Comparison of ENCODE assay signal across 10 cellular contexts in the genomic region with DNA sequence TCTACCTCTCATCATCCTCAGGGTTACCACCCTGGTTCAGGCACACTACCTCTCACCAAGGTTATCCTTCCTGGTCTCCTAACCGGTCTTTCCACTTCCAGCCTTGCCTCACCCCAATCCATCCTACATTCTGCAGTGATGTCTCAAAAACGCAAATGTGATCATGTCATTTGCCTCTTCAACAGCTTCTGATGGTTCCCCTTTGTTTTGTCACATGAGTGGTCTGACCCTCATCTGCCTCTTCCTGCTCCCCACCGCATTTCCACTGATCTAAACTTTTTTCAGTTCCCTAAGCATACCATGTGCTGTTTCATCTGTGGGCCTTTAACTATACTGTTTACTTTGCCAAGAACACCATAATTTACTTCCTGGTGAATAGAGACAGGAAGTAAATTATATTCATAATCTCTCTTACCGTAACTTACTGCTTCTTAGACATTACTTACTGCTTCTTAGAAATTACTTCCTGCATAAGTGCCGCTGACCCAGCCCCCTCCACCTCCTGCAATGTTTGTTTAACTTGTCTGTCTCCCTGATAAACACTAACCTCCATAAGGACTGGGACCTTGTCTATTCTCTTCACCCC. TPM values are rescaled to one million over a fixed set of nuclear protein-coding genes. Genes with fewer than 3 reads are reported as not detected.
A peak's percentile ranks its signal among the peaks of the same experiment; 100 is the strongest.
DNase-seq lines count a peak whose midpoint lies in the region; ATAC-seq, FAIRE-seq and TF ChIP-seq lines count a peak whose summit lies in the region.
"Had no signal": no experiment of that assay in that cellular context is flagged by ENCODE, and none has a peak within 500 bp of the region (broad histone marks: within the 10 kb centered on the region; RNA-seq: fewer than 3 reads in every experiment).

No MANE protein-coding gene starts in this region.

- H2AFZ ChIP-seq in endothelial cell of umbilical vein (ENCODE audit: low read depth, low read length): peak overlapping the region; percentile 77

- dilution Hi-C loops in endothelial cell of umbilical vein (cut with MboI; ENCODE audit: extremely low pct_ligation_motif_present, low sequenced_read_pairs): no loop called here

- H3K4me1 ChIP-seq in endothelial cell of umbilical vein (ENCODE audit: control insufficient read depth, extremely low read depth, insufficient read depth, low read length) (peaks cover 8% of the 10 kb centered on the region), upper lobe of left lung (peaks cover 6 to 20% (median 14%) of the 10 kb centered on the region in 4 donors)

- no peak overlapping the region for H3K27ac Mint-ChIP-seq in CD4-positive, alpha-beta T cell

- no peaks in the 10 kb centered on the region for H3K9me3 Mint-ChIP-seq in CD4-positive, alpha-beta T cell

- no peak for TF ChIP-seq POLR2A in endothelial cell of umbilical vein (IDR thresholded peaks at IDR 0.05; ENCODE audit: low read depth, low read length)
- TF ChIP-seq POLR2A in upper lobe of left lung (IDR thresholded peaks at IDR 0.05): no peak

- POLR2A ChIA-PET in CD4-positive, alpha-beta T cell (lab: Charles Lee): no interaction called here
- POLR2A ChIA-PET in endothelial cell of umbilical vein (lab: Charles Lee): no interaction called here

- no peak for TF ChIP-seq CTCF in CD4-positive, alpha-beta T cell (IDR thresholded peaks at IDR 0.05)
- TF ChIP-seq CTCF in endothelial cell of umbilical vein (IDR thresholded peaks at IDR 0.05; ENCODE audit: extremely low read depth in 1 of 2, insufficient read depth in 1 of 2, low read depth in 1 of 2, low read length in 2 of 2): no peak
- no peak for TF ChIP-seq CTCF in upper lobe of left lung (IDR thresholded peaks at IDR 0.05)

- peak in 1 of 4 donors; percentile 29 for TF ChIP-seq EP300 in upper lobe of left lung (IDR thresholded peaks at IDR 0.05)

- H3K4me3 ChIP-seq in endothelial cell of umbilical vein (replicated peaks in 1 of 3; ENCODE audit: insufficient read depth in 1 of 3, low read depth in 1 of 3, low read length in 3 of 3) (no peak overlapping the region), upper lobe of left lung (no peak overlapping the region)
- H3K4me3 ChIP-seq: thoracic aorta had no signal

- CTCF ChIA-PET in CD4-positive, alpha-beta T cell (lab: Charles Lee): no interaction called here
- CTCF ChIA-PET in endothelial cell of umbilical vein (lab: Charles Lee): no interaction called here

- 24 to 31% methylated on average over 5 of the region's 5 CpGs for WGBS in upper lobe of left lung, 2 donors

- H3K9me1 ChIP-seq in endothelial cell of umbilical vein (replicated peaks; ENCODE audit: control insufficient read depth, extremely low read depth, insufficient read depth, low read length): no peaks in the 10 kb centered on the region

- H3K27ac ChIP-seq in CD4-positive, alpha-beta T cell (ENCODE audit: low read depth, low read length): no peak overlapping the region
- H3K27ac ChIP-seq in endothelial cell of umbilical vein (ENCODE audit: insufficient read depth, low read depth, low read length) (no peak overlapping the region), upper lobe of left lung (peak overlapping the region; percentile 59 to 70 (median 64))

- peak; percentile 67 for ATAC-seq in CD4-positive, alpha-beta T cell (ENCODE audit: poor library complexity)
- peak; percentile 56 for ATAC-seq in GM19463 (IDR thresholded peaks at IDR 0.05; ENCODE audit: unreplicated experiment)
- peak; percentile 77 to 80 for ATAC-seq in upper lobe of left lung (ENCODE audit: low FRiP score in 2 of 2)

- peak in 3 of 10 experiments; percentile 17 to 38 (median 27) for DNase-seq in CD4-positive, alpha-beta T cell
- DNase-seq in HT-29 (ENCODE audit: low spot score): peak; percentile 87
- peak; percentile 22 for DNase-seq in endothelial cell of umbilical vein (ENCODE audit: low read depth, low spot score)
- DNase-seq in upper lobe of left lung: peak in 1 of 2 donors; percentile 47
- no peak for DNase-seq in activated effector memory CD4-positive, alpha-beta T cell treated with Interleukin-2 at 50 U/mL for 16 hours
- no peak for DNase-seq in stimulated activated CD4-positive, alpha-beta T cell treated with anti-CD3 and anti-CD28 coated beads, Interleukin-4, amount 100 ng/mL, for 1 hour
- DNase-seq in amniotic stem cell (lab: John Stamatoyannopoulos, UW): no peak

- no peaks in the 10 kb centered on the region for H3K79me2 ChIP-seq in endothelial cell of umbilical vein (ENCODE audit: control insufficient read depth, insufficient read depth, low read length)

- no peaks in the 10 kb centered on the region for H3K27me3 Mint-ChIP-seq in CD4-positive, alpha-beta T cell

- FAIRE-seq in endothelial cell of umbilical vein (lab: Jason Lieb, UNC): no peak

- intact Hi-C loops in CD4-positive, alpha-beta T cell (cut with DNase I, micrococcal nuclease): no loop called here
- intact Hi-C loops in endothelial cell of umbilical vein (cut with micrococcal nuclease): no loop called here

- H3K9ac ChIP-seq in endothelial cell of umbilical vein (replicated peaks; ENCODE audit: extremely low read depth, insufficient read depth, low read length): no peak overlapping the region

- H3K36me3 Mint-ChIP-seq in CD4-positive, alpha-beta T cell (ENCODE audit: low read depth): no peaks in the 10 kb centered on the region

- H3K4me2 ChIP-seq in endothelial cell of umbilical vein (ENCODE audit: insufficient read depth, low read length): no peak overlapping the region

- H3K4me1 Mint-ChIP-seq in CD4-positive, alpha-beta T cell (ENCODE audit: low read depth): no peaks in the 10 kb centered on the region

- no peaks in the 10 kb centered on the region for H3K36me3 ChIP-seq in endothelial cell of umbilical vein (ENCODE audit: control insufficient read depth in 2 of 2, extremely low read depth in 1 of 2, insufficient read depth in 2 of 2, low read length in 2 of 2)
- no peaks in the 10 kb centered on the region for H3K36me3 ChIP-seq in upper lobe of left lung
- H3K36me3 ChIP-seq: thoracic aorta had no signal

- H3K9me3 ChIP-seq in CD4-positive, alpha-beta T cell (ENCODE audit: control insufficient read depth, low read length): no peaks in the 10 kb centered on the region
- no peaks in the 10 kb centered on the region for H3K9me3 ChIP-seq in endothelial cell of umbilical vein (replicated peaks; ENCODE audit: control insufficient read depth, insufficient read depth, low read length)
- no peaks in the 10 kb centered on the region for H3K9me3 ChIP-seq in upper lobe of left lung
- H3K9me3 ChIP-seq: thoracic aorta had no signal

- no TSS peak for BruUV-seq in endothelial cell of umbilical vein (replicated peaks; lab: Mats Ljungman, UMichigan)

- no peaks in the 10 kb centered on the region for H4K20me1 ChIP-seq in endothelial cell of umbilical vein (replicated peaks; ENCODE audit: control insufficient read depth, extremely low read depth, insufficient read depth, low read length)

- no peaks in the 10 kb centered on the region for H3K27me3 ChIP-seq in CD4-positive, alpha-beta T cell (ENCODE audit: control insufficient read depth, insufficient read depth, low read length)
- H3K27me3 ChIP-seq in endothelial cell of umbilical vein (ENCODE audit: control insufficient read depth in 2 of 2, insufficient read depth in 2 of 2, low read length in 2 of 2) (peaks cover 8 to 14% of the 10 kb centered on the region in 2 experiments), upper lobe of left lung (no peaks in the 10 kb centered on the region)

- H3K4me3 Mint-ChIP-seq in CD4-positive, alpha-beta T cell: no peak overlapping the region

TF ChIP-seq in endothelial cell of umbilical vein, 7 proteins besides CTCF, POLR2A, EP300 and RAD21:
- TF ChIP-seq EZH2 (IDR thresholded peaks at IDR 0.05; ENCODE audit: borderline replicate concordance, low read depth, low read length, severe bottlenecking) (no peak), JUN (IDR thresholded peaks at IDR 0.05; ENCODE audit: borderline replicate concordance, insufficient read depth, insufficient read length, low read depth) (no peak), FOS (IDR thresholded peaks at IDR 0.05; ENCODE audit: borderline replicate concordance, insufficient read depth, low read length) (no peak), MYC (IDR thresholded peaks at IDR 0.05; ENCODE audit: low read depth, low read length) (no peak), POLR2AphosphoS5 (IDR thresholded peaks at IDR 0.05; ENCODE audit: insufficient read depth, low read depth, low read length) (no peak), GATA2 (IDR thresholded peaks at IDR 0.05; ENCODE audit: insufficient read depth, insufficient read length, low read depth, low read length) (no peak)
- TF ChIP-seq, protein P1, sequence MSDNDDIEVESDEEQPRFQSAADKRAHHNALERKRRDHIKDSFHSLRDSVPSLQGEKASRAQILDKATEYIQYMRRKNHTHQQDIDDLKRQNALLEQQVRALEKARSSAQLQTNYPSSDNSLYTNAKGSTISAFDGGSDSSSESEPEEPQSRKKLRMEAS (IDR thresholded peaks at IDR 0.05; ENCODE audit: insufficient read depth, insufficient read length): no peak

RNA-seq across cellular contexts. Expression of gene NSUN7, which starts 27.1 kb away (rescaled TPM):
- under 1 TPM; 0.14 to 0.39 TPM for total RNA-seq in CD4-positive, alpha-beta T cell
- total RNA-seq in HT-29 (2014; rRNA removed; shearing (Covaris generic)): 7.3 and 7.8 TPM in 2 replicates
- total RNA-seq in endothelial cell of umbilical vein: 0.18 and 0.20 TPM in 2 replicates
- 0.03 TPM in 1 of 2 replicates, not detected in the other for polyA plus RNA-seq in endothelial cell of umbilical vein
- polyA plus RNA-seq in endothelial cell of umbilical vein (2011; cell fraction: cytosol; rRNA removed): 0.05 and 0.08 TPM in 2 replicates
- not detected in 2 replicates for polyA plus RNA-seq in endothelial cell of umbilical vein (2011; cell fraction: nucleus; rRNA removed)
- polyA plus RNA-seq in endothelial cell of umbilical vein (2012): not detected in 2 replicates
- polyA minus RNA-seq in endothelial cell of umbilical vein: 0.19 TPM in 1 of 2 replicates, not detected in the other
- polyA minus RNA-seq in endothelial cell of umbilical vein (2011; cell fraction: cytosol; rRNA and poly(A)+ RNA removed): not detected
- polyA minus RNA-seq in endothelial cell of umbilical vein (2011; cell fraction: nucleus; rRNA and poly(A)+ RNA removed): not detected in 2 replicates
- 10 to 100 TPM in 3 of 6 donors, 1 to 10 TPM in 3; 5.9 to 47.1 (median 12.3) TPM for total RNA-seq in upper lobe of left lung
- total RNA-seq: activated CD8-positive, alpha-beta memory T cell treated with anti-CD3 and anti-CD28 coated beads for 36 hours had no signal

Comparison
In these comparisons a context has a peak if more than half of its experiments do, and no peak if none do; other contexts are left out.
1. DNase-seq: peak in HT-29 (single experiment) and endothelial cell of umbilical vein (single experiment); none in activated effector memory CD4-positive, alpha-beta T cell treated with Interleukin-2 at 50 U/mL for 16 hours (single experiment), stimulated activated CD4-positive, alpha-beta T cell treated with anti-CD3 and anti-CD28 coated beads, Interleukin-4, amount 100 ng/mL, for 1 hour (single experiment) and amniotic stem cell (single experiment).
2. H3K27ac ChIP-seq: peak in upper lobe of left lung (4 of 4); none in CD4-positive, alpha-beta T cell (single experiment) and endothelial cell of umbilical vein (single experiment).
3. Peak in every context shown above with its lines, with median percentiles within 50 percentile points of each other: ATAC-seq.